8 cellular contexts compared by ENCODE assay signal in genomic region chr19:33080761-33081681, GRCh38. TPM values are rescaled to one million over a fixed set of nuclear protein-coding genes. Genes with fewer than 3 reads are reported as not detected.
DNase-seq lines count a peak whose midpoint lies in the region; ATAC-seq, FAIRE-seq and TF ChIP-seq lines count a peak whose summit lies in the region.

A gene with protein sequence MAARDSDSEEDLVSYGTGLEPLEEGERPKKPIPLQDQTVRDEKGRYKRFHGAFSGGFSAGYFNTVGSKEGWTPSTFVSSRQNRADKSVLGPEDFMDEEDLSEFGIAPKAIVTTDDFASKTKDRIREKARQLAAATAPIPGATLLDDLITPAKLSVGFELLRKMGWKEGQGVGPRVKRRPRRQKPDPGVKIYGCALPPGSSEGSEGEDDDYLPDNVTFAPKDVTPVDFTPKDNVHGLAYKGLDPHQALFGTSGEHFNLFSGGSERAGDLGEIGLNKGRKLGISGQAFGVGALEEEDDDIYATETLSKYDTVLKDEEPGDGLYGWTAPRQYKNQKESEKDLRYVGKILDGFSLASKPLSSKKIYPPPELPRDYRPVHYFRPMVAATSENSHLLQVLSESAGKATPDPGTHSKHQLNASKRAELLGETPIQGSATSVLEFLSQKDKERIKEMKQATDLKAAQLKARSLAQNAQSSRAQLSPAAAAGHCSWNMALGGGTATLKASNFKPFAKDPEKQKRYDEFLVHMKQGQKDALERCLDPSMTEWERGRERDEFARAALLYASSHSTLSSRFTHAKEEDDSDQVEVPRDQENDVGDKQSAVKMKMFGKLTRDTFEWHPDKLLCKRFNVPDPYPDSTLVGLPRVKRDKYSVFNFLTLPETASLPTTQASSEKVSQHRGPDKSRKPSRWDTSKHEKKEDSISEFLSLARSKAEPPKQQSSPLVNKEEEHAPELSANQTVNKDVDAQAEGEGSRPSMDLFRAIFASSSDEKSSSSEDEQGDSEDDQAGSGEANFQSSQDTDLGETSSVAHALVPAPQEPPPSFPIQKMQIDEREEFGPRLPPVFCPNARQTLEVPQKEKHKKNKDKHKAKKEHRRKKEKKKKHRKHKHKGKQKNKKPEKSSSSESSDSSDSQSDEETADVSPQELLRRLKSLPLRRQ (plus strand): TSS chr19:33081181. CDS start chr19:33081194, 13 bp downstream.

- 1% methylated on average over 62 of the region's 62 CpGs for WGBS in aorta, 2 donors

- H3K4me2 ChIP-seq in astrocyte (ENCODE audit: low read length), result peak within 1 kb of the TSS; percentile 99

- DNase-seq in GM13977 (ENCODE audit: low spot score) (peak; percentile 90), NCI-H187 treated with DMSO at 0.1 percent for 48 hours (lab: John Stamatoyannopoulos, UW) (peak; percentile 62), T-helper 22 cell (ENCODE audit: low read depth) (peak; percentile 71), astrocyte (ENCODE audit: low read depth) (peak; percentile 75), hepatic stellate cell (ENCODE audit: low spot score) (peak; percentile 90), renal cortical epithelial cell (ENCODE audit: low read depth) (peak; percentile 49), aorta (peak; percentile 90 to 96)

- peak within 1 kb of the TSS; percentile 97 for H3K4me3 Mint-ChIP-seq in astrocyte (ENCODE audit: unreplicated experiment)

- H3K9me3 ChIP-seq in astrocyte (ENCODE audit: insufficient read depth, low read depth, low read length), result no peaks in the 10 kb centered on the region
- no peaks in the 10 kb centered on the region for H3K9me3 ChIP-seq in aorta (ENCODE audit: control insufficient read depth, low read length)

- H3K79me2 ChIP-seq in astrocyte (ENCODE audit: insufficient read depth, low read length), result peaks cover 17% of the 10 kb centered on the region

- H3K4me1 ChIP-seq in astrocyte (ENCODE audit: insufficient read depth, low read length) (peaks cover 23% of the 10 kb centered on the region), aorta (ENCODE audit: control insufficient read depth in 1 of 2, insufficient read depth in 2 of 2, low read length in 2 of 2) (peaks cover 4 to 5% of the 10 kb centered on the region in 2 donors)

- H3K27me3 ChIP-seq in astrocyte (ENCODE audit: insufficient read depth, low read length) (no peaks in the 10 kb centered on the region), aorta (ENCODE audit: control insufficient read depth in 1 of 2, insufficient read depth in 2 of 2, low read length in 1 of 2) (no peaks in the 10 kb centered on the region)

- H3K27ac ChIP-seq in astrocyte (ENCODE audit: low read depth, low read length), result peak within 1 kb of the TSS; percentile 81
- no peak within 1 kb of the TSS for H3K27ac ChIP-seq in aorta (ENCODE audit: low read depth in 1 of 2, low read length in 2 of 2)

- no peak for TF ChIP-seq CTCF in GM13977 (IDR thresholded peaks at IDR 0.05; ENCODE audit: extremely low read depth, insufficient read depth, missing control alignments)
- TF ChIP-seq CTCF in astrocyte (IDR thresholded peaks at IDR 0.05; ENCODE audit: insufficient read depth, low read depth, low read length), result no peak

- peaks cover 17% of the 10 kb centered on the region for H3K4me1 Mint-ChIP-seq in astrocyte (ENCODE audit: low read depth, unreplicated experiment)

- no peak for FAIRE-seq in astrocyte (lab: Jason Lieb, UNC)

- no peaks in the 10 kb centered on the region for H3K36me3 Mint-ChIP-seq in astrocyte (ENCODE audit: low read depth, unreplicated experiment)

- intact Hi-C loops in aorta (cut with DNase I), result loop anchor here (5.0 to 10.0 kb wide), 2 partner anchors 106 to 109 kb away; partner anchors contain the start of genes CEP89 (in 2 of the 2) and FAAP24 (in 2 of the 2)

- in situ Hi-C loops in GM13977 (cut with MboI; ENCODE audit: low pct_unique_long_range_greater_than_20kb, low sequenced_read_pairs, unreplicated experiment), result no loop called here

- H3K27ac Mint-ChIP-seq in astrocyte (ENCODE audit: unreplicated experiment), result peak within 1 kb of the TSS; percentile 78

- no peaks in the 10 kb centered on the region for H3K9me3 Mint-ChIP-seq in astrocyte (ENCODE audit: unreplicated experiment)

- H3K4me3 ChIP-seq in astrocyte (ENCODE audit: insufficient read depth, low read depth, low read length) (peak within 1 kb of the TSS; percentile 99), aorta (ENCODE audit: low read length in 2 of 2) (peak within 1 kb of the TSS; percentile 55 to 84)

- H3K36me3 ChIP-seq in astrocyte (ENCODE audit: insufficient read depth, low read length), result no peaks in the 10 kb centered on the region
- H3K36me3 ChIP-seq in aorta (ENCODE audit: control insufficient read depth in 1 of 2, insufficient read depth in 2 of 2, low read length in 1 of 2), result no peaks in the 10 kb centered on the region

- H3K27me3 Mint-ChIP-seq in astrocyte (ENCODE audit: low read depth, unreplicated experiment), result no peaks in the 10 kb centered on the region

- peak; percentile 81 for ATAC-seq in HG02852 (IDR thresholded peaks at IDR 0.05; ENCODE audit: unreplicated experiment)
- peak; percentile 95 for ATAC-seq in aorta (ENCODE audit: low FRiP score)

- peak within 1 kb of the TSS; percentile 96 for H3K9ac ChIP-seq in astrocyte (ENCODE audit: low read length)

- peak within 1 kb of the TSS; percentile 99 for H2AFZ ChIP-seq in astrocyte (ENCODE audit: low read depth, low read length)

- H4K20me1 ChIP-seq in astrocyte (ENCODE audit: insufficient read depth, low read length), result no peaks in the 10 kb centered on the region

RNA-seq across cellular contexts. Expression of the gene that starts here (rescaled TPM):
- total RNA-seq in astrocyte, result 6.1 and 6.6 TPM in 2 replicates
- total RNA-seq in renal cortical epithelial cell, result 4.2 and 8.3 TPM in 2 replicates
- total RNA-seq in aorta, result 1 to 10 TPM; 7.9 to 8.9 TPM
- polyA plus RNA-seq in aorta, result 10 to 100 TPM in 1 of 2 donors, 1 to 10 TPM in 1; 3.8 to 10.6 TPM
